ENCODE assay signal across 28 cellular contexts in genomic region chr3:40992023-40992422, GRCh38.
"Had no signal": no experiment of that assay in that cellular context is flagged by ENCODE, and none has a peak within 500 bp of the region (broad histone marks: within the 10 kb centered on the region; RNA-seq: fewer than 3 reads in every experiment).

No MANE protein-coding gene starts in this region.

- FAIRE-seq: TTC549 had no signal

- H3K36me3 ChIP-seq: cardiac muscle cell, Peyer's patch had no signal

- H3K27ac ChIP-seq: cardiac muscle cell, Peyer's patch, SK-N-MC had no signal

- H3K4me1 ChIP-seq: Peyer's patch had no signal

- H3K27me3 ChIP-seq: cardiac muscle cell, Peyer's patch had no signal

- DNase-seq: activated CD4-positive, alpha-beta memory T cell treated with anti-CD3 and anti-CD28 coated beads for 36 hours; activated CD4-positive, alpha-beta T cell treated with anti-CD3 and anti-CD28 coated beads for 36 hours; activated CD4-positive, alpha-beta T cell treated with anti-CD3 and anti-CD28 coated beads, Interleukin-2, amount 50 U/mL, for 1 hour; activated CD8-positive, alpha-beta memory T cell treated with anti-CD3 and anti-CD28 coated beads, Interleukin-2, amount 50 U/mL, for 4 hours; activated gamma-delta T cell treated with Interleukin-2 at 50 U/mL for 16 hours; activated naive CD4-positive, alpha-beta T cell treated with anti-CD3 and anti-CD28 coated beads for 36 hours; activated naive CD8-positive, alpha-beta T cell treated with anti-CD3 and anti-CD28 coated beads, Interleukin-2, amount 50 U/mL, for 24 hours; activated T-cell treated with anti-CD3 and anti-CD28 coated beads for 4 hours; activated T-cell treated with anti-CD3 and anti-CD28 coated beads, Interleukin-2, amount 50 U/mL, for 4 hours; anterior cingulate cortex; NCI-H1105 treated with DMSO at 0.1 percent for 48 hours; NCI-H1436; NCI-H1694; NCI-H1930; NCI-H2081 treated with DMSO at 0.1 percent for 48 hours; NCI-H226; NCI-H446 treated with DMSO at 0.1 percent for 48 hours; NCI-H524; NCI-H69; NCI-H82; NK-92 treated with Interleukin-12 subunit alpha and Interleukin-12 subunit beta, amount 100 ng/mL, for 24 hours; PC-3; Peyer's patch; Right ventricle myocardium superior; RPMI8226 had no signal

- H3K9me3 ChIP-seq: Peyer's patch had no signal

- ATAC-seq: activated CD4-positive, alpha-beta T cell treated with anti-CD3 and anti-CD28 coated beads for 36 hours; activated naive CD8-positive, alpha-beta T cell treated with anti-CD3 and anti-CD28 coated beads, Interleukin-2, amount 50 U/mL, for 24 hours; activated T-cell treated with anti-CD3 and anti-CD28 coated beads, Interleukin-2, amount 50 U/mL, for 4 hours; PC-3 had no signal

- H3K4me3 ChIP-seq: cardiac muscle cell, Peyer's patch, SK-N-MC had no signal
